ENCODE assay signal across 1 cellular context in genomic region chr2:191611614-191612013, GRCh38.
TF ChIP-seq lines count a peak whose summit lies in the region.

No MANE protein-coding gene starts in this region.

TF ChIP-seq in GM12878, 131 proteins besides CTCF, POLR2A, EP300 and RAD21 (continued from another document):
- TF ChIP-seq ZBED1 (IDR thresholded peaks at IDR 0.05; ENCODE audit: borderline replicate concordance) (no peak), GATAD2B (conservative IDR thresholded peaks at IDR 0.05; ENCODE audit: low read depth) (0 out of 2 replicates have a peak, but pooled peaks have one; percentile 32), CREB1 (IDR thresholded peaks at IDR 0.05; ENCODE audit: low read depth) (peak; percentile 83), PRDM15 (CRISPR knock-in tag; IDR thresholded peaks at IDR 0.05) (no peak), HDAC2 (IDR thresholded peaks at IDR 0.05) (no peak), NFXL1 (IDR thresholded peaks at IDR 0.05; ENCODE audit: borderline replicate concordance) (no peak), TCF3 (IDR thresholded peaks at IDR 0.05; ENCODE audit: borderline replicate concordance, insufficient read depth, low read depth, low read length) (no peak), RB1 (IDR thresholded peaks at IDR 0.05; ENCODE audit: borderline replicate concordance) (no peak)
